In the genomic region with DNA sequence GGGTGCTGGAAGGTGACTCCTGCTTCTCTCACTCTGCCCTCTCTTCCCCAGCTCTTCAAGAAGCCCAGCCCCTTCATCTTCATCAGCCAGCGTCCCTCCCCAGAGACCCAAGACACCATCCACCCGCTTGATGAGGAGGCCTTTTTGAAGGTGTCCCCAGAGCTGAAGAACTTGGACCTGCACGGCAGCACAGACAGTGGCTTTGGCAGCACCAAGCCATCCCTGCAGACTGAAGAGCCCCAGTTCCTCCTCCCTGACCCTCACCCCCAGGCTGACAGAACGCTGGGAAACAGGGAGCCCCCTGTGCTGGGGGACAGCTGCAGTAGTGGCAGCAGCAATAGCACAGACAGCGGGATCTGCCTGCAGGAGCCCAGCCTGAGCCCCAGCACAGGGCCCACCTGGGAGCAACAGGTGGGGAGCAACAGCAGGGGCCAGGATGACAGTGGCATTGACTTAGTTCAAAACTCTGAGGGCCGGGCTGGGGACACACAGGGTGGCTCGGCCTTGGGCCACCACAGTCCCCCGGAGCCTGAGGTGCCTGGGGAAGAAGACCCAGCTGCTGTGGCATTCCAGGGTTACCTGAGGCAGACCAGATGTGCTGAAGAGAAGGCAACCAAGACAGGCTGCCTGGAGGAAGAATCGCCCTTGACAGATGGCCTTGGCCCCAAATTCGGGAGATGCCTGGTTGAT, we compare ENCODE assay signal across 16 cellular contexts. TPM values are rescaled to one million over a fixed set of nuclear protein-coding genes. Genes with fewer than 3 reads are reported as not detected.
A peak's percentile ranks its signal among the peaks of the same experiment; 100 is the strongest.
DNase-seq lines count a peak whose midpoint lies in the region; ATAC-seq and TF ChIP-seq lines count a peak whose summit lies in the region.
"Had no signal": no experiment of that assay in that cellular context is flagged by ENCODE, and none has a peak within 500 bp of the region (broad histone marks: within the 10 kb centered on the region; RNA-seq: fewer than 3 reads in every experiment).

No MANE protein-coding gene starts in this region.

- no peak overlapping the region for H3K4me3 Mint-ChIP-seq in activated naive CD4-positive, alpha-beta T cell treated with anti-CD3 and anti-CD28 coated beads, Interleukin-2, amount 50 U/mL, for 24 hours
- no peak overlapping the region for H3K4me3 Mint-ChIP-seq in activated naive CD4-positive, alpha-beta T cell treated with anti-CD3 and anti-CD28 coated beads for 36 hours
- peak overlapping the region; percentile 3 for H3K4me3 Mint-ChIP-seq in activated CD4-positive, alpha-beta memory T cell treated with anti-CD3 and anti-CD28 coated beads, Interleukin-2, amount 10 ng/mL, durations not matched to agents 7 days and 5 days

- intact Hi-C loops in activated naive CD4-positive, alpha-beta T cell treated with anti-CD3 and anti-CD28 coated beads for 36 hours (cut with micrococcal nuclease), result loop anchor here (1.0 kb wide), 3 partner anchors 12 to 47 kb away; no protein-coding TSS in a partner anchor

- CTCF ChIA-PET in activated naive CD4-positive, alpha-beta T cell treated with anti-CD3 and anti-CD28 coated beads for 36 hours (lab: Charles Lee), result interaction anchor here (1.2 to 5.9 kb wide), 4 partner anchors 10 to 189 kb away, joined by 3 to 26 read pairs (median 4); no protein-coding TSS in a partner anchor
- CTCF ChIA-PET in activated CD4-positive, alpha-beta memory T cell treated with anti-CD3 and anti-CD28 coated beads, Interleukin-2, amount 10 ng/mL, durations not matched to agents 7 days and 5 days (lab: Charles Lee), result interaction anchor here (3.1 to 15.4 kb wide), 4 partner anchors 11 to 54 kb away, joined by 24 to 192 read pairs (median 40); a partner anchor contains a TSS

- peaks cover 31% of the 10 kb centered on the region for H3K36me3 Mint-ChIP-seq in activated naive CD4-positive, alpha-beta T cell treated with anti-CD3 and anti-CD28 coated beads, Interleukin-2, amount 50 U/mL, for 24 hours
- H3K36me3 Mint-ChIP-seq in activated naive CD4-positive, alpha-beta T cell treated with anti-CD3 and anti-CD28 coated beads for 36 hours (ENCODE audit: low read depth), result peaks cover 33% of the 10 kb centered on the region
- peaks cover 78% of the 10 kb centered on the region for H3K36me3 Mint-ChIP-seq in activated CD4-positive, alpha-beta memory T cell treated with anti-CD3 and anti-CD28 coated beads, Interleukin-2, amount 10 ng/mL, durations not matched to agents 7 days and 5 days (ENCODE audit: low read depth)

- H3K9me3 Mint-ChIP-seq in activated naive CD4-positive, alpha-beta T cell treated with anti-CD3 and anti-CD28 coated beads, Interleukin-2, amount 50 U/mL, for 24 hours, result peaks cover 5% of the 10 kb centered on the region
- H3K9me3 Mint-ChIP-seq in activated naive CD4-positive, alpha-beta T cell treated with anti-CD3 and anti-CD28 coated beads for 36 hours, result peaks cover 4% of the 10 kb centered on the region
- peaks cover 3% of the 10 kb centered on the region for H3K9me3 Mint-ChIP-seq in activated CD4-positive, alpha-beta memory T cell treated with anti-CD3 and anti-CD28 coated beads, Interleukin-2, amount 10 ng/mL, durations not matched to agents 7 days and 5 days

- POLR2A ChIA-PET in activated CD4-positive, alpha-beta memory T cell treated with anti-CD3 and anti-CD28 coated beads, Interleukin-2, amount 10 ng/mL, durations not matched to agents 7 days and 5 days (lab: Charles Lee), result interaction anchor here (1.4 to 31.5 kb wide), 6 partner anchors 5 to 437 kb away, joined by 3 to 1195 read pairs (median 780); a partner anchor contains a TSS

- ATAC-seq in SK-N-SH treated with all-trans-retinoic acid at 6 μM for 48 hours, result no peak
- ATAC-seq: HepG2 had no signal

- no peak for DNase-seq in activated naive CD4-positive, alpha-beta T cell treated with anti-CD3 and anti-CD28 coated beads for 36 hours
- DNase-seq in activated CD4-positive, alpha-beta memory T cell treated with anti-CD3 and anti-CD28 coated beads, Interleukin-2, amount 10 ng/mL, durations not matched to agents 7 days and 5 days, result no peak
- no peak for DNase-seq in effector memory CD4-positive, alpha-beta T cell
- peak; percentile 36 for DNase-seq in ureter (ENCODE audit: low spot score)
- no peak for DNase-seq in NCI-H774 (lab: John Stamatoyannopoulos, UW)
- no peak for DNase-seq in AG20443 (ENCODE audit: low spot score)
- DNase-seq: activated CD4-positive, alpha-beta T cell treated with anti-CD3 and anti-CD28 coated beads, Interleukin-2, amount 50 U/mL, for 4 hours; GDM1; NCI-H2029 treated with DMSO at 0.1 percent for 48 hours; NCI-H510A; SHP77 treated with DMSO at 0.1 percent for 48 hours had no signal

- no peaks in the 10 kb centered on the region for H3K9me3 ChIP-seq in effector memory CD4-positive, alpha-beta T cell (ENCODE audit: control insufficient read depth, low read length)
- H3K9me3 ChIP-seq: right atrium auricular region had no signal

- H3K4me1 Mint-ChIP-seq in activated naive CD4-positive, alpha-beta T cell treated with anti-CD3 and anti-CD28 coated beads, Interleukin-2, amount 50 U/mL, for 24 hours, result peaks cover 79% of the 10 kb centered on the region
- H3K4me1 Mint-ChIP-seq in activated naive CD4-positive, alpha-beta T cell treated with anti-CD3 and anti-CD28 coated beads for 36 hours (ENCODE audit: low read depth), result peaks cover 55% of the 10 kb centered on the region
- H3K4me1 Mint-ChIP-seq in activated CD4-positive, alpha-beta memory T cell treated with anti-CD3 and anti-CD28 coated beads, Interleukin-2, amount 10 ng/mL, durations not matched to agents 7 days and 5 days, result peaks cover 100% of the 10 kb centered on the region

- peak overlapping the region; percentile 43 for H3K27ac ChIP-seq in effector memory CD4-positive, alpha-beta T cell (ENCODE audit: insufficient read depth, low read length, poor library complexity, severe bottlenecking)
- H3K27ac ChIP-seq: right atrium auricular region had no signal

- H3K4me3 ChIP-seq in effector memory CD4-positive, alpha-beta T cell (ENCODE audit: insufficient read depth, low read depth, low read length, poor library complexity, severe bottlenecking), result no peak overlapping the region
- H3K4me3 ChIP-seq: right atrium auricular region had no signal

- H3K4me1 ChIP-seq in effector memory CD4-positive, alpha-beta T cell (ENCODE audit: control insufficient read depth, insufficient read depth, low read length, poor library complexity, severe bottlenecking), result peaks cover 85% of the 10 kb centered on the region

- peak overlapping the region; percentile 17 for H3K27ac Mint-ChIP-seq in activated naive CD4-positive, alpha-beta T cell treated with anti-CD3 and anti-CD28 coated beads, Interleukin-2, amount 50 U/mL, for 24 hours
- no peak overlapping the region for H3K27ac Mint-ChIP-seq in activated naive CD4-positive, alpha-beta T cell treated with anti-CD3 and anti-CD28 coated beads for 36 hours
- peak overlapping the region; percentile 99 for H3K27ac Mint-ChIP-seq in activated CD4-positive, alpha-beta memory T cell treated with anti-CD3 and anti-CD28 coated beads, Interleukin-2, amount 10 ng/mL, durations not matched to agents 7 days and 5 days

- no peaks in the 10 kb centered on the region for H3K27me3 ChIP-seq in effector memory CD4-positive, alpha-beta T cell (replicated peaks; ENCODE audit: control insufficient read depth, insufficient read depth, low read length, poor library complexity, severe bottlenecking)
- H3K27me3 ChIP-seq: right atrium auricular region had no signal

- H3K27me3 Mint-ChIP-seq in activated naive CD4-positive, alpha-beta T cell treated with anti-CD3 and anti-CD28 coated beads, Interleukin-2, amount 50 U/mL, for 24 hours, result no peaks in the 10 kb centered on the region
- no peaks in the 10 kb centered on the region for H3K27me3 Mint-ChIP-seq in activated naive CD4-positive, alpha-beta T cell treated with anti-CD3 and anti-CD28 coated beads for 36 hours (ENCODE audit: low read depth)
- H3K27me3 Mint-ChIP-seq in activated CD4-positive, alpha-beta memory T cell treated with anti-CD3 and anti-CD28 coated beads, Interleukin-2, amount 10 ng/mL, durations not matched to agents 7 days and 5 days, result no peaks in the 10 kb centered on the region

- H3K36me3 ChIP-seq in effector memory CD4-positive, alpha-beta T cell (ENCODE audit: control insufficient read depth, insufficient read depth, low read length), result peaks cover 66% of the 10 kb centered on the region

TF ChIP-seq in SK-N-SH treated with all-trans-retinoic acid at 6 μM for 48 hours, 23 proteins besides CTCF, POLR2A, EP300 and RAD21 (continues in another document):
- TF ChIP-seq ZFP30 (CRISPR knock-in tag; IDR thresholded peaks at IDR 0.05) (no peak), ZNF565 (CRISPR knock-in tag; conservative IDR thresholded peaks at IDR 0.05; ENCODE audit: low read depth) (no peak), CSDC2 (CRISPR knock-in tag; IDR thresholded peaks at IDR 0.05) (no peak), SNAI2 (CRISPR knock-in tag; IDR thresholded peaks at IDR 0.05) (no peak), RARB (CRISPR knock-in tag; IDR thresholded peaks at IDR 0.05) (no peak), GLIS3 (CRISPR knock-in tag; IDR thresholded peaks at IDR 0.05) (no peak), ESRRG (CRISPR knock-in tag; IDR thresholded peaks at IDR 0.05) (no peak)
- TF ChIP-seq, protein P1, sequence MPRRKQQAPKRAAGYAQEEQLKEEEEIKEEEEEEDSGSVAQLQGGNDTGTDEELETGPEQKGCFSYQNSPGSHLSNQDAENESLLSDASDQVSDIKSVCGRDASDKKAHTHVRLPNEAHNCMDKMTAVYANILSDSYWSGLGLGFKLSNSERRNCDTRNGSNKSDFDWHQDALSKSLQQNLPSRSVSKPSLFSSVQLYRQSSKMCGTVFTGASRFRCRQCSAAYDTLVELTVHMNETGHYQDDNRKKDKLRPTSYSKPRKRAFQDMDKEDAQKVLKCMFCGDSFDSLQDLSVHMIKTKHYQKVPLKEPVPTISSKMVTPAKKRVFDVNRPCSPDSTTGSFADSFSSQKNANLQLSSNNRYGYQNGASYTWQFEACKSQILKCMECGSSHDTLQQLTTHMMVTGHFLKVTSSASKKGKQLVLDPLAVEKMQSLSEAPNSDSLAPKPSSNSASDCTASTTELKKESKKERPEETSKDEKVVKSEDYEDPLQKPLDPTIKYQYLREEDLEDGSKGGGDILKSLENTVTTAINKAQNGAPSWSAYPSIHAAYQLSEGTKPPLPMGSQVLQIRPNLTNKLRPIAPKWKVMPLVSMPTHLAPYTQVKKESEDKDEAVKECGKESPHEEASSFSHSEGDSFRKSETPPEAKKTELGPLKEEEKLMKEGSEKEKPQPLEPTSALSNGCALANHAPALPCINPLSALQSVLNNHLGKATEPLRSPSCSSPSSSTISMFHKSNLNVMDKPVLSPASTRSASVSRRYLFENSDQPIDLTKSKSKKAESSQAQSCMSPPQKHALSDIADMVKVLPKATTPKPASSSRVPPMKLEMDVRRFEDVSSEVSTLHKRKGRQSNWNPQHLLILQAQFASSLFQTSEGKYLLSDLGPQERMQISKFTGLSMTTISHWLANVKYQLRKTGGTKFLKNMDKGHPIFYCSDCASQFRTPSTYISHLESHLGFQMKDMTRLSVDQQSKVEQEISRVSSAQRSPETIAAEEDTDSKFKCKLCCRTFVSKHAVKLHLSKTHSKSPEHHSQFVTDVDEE (CRISPR knock-in tag; IDR thresholded peaks at IDR 0.05), result no peak

RNA-seq across cellular contexts. Expression of a gene that starts 12.6 kb away (rescaled TPM):
- 10 to 100 TPM; 11.3 to 16.1 TPM for total RNA-seq in activated naive CD4-positive, alpha-beta T cell treated with anti-CD3 and anti-CD28 coated beads for 36 hours
- 100 to 1,000 TPM; 286 to 291 TPM for total RNA-seq in activated CD4-positive, alpha-beta memory T cell treated with anti-CD3 and anti-CD28 coated beads, Interleukin-2, amount 10 ng/mL, durations not matched to agents 7 days and 5 days
- total RNA-seq in ureter, result 22.4 TPM
- total RNA-seq: bronchial epithelial cell, HepG2 had no signal

Comparison
In these comparisons a context has a peak if more than half of its experiments do, and no peak if none do; other contexts are left out.
1. RNA of a gene that starts 12.6 kb away (total RNA-seq): 286 to 291 TPM in activated CD4-positive, alpha-beta memory T cell treated with anti-CD3 and anti-CD28 coated beads, Interleukin-2, amount 10 ng/mL, durations not matched to agents 7 days and 5 days; 22.4 TPM in ureter (single experiment) and 11.3 to 16.1 TPM in activated naive CD4-positive, alpha-beta T cell treated with anti-CD3 and anti-CD28 coated beads for 36 hours; every median in the first group is over 10 times any median in the second.